ENCODE assay signal across 9 cellular contexts in the genomic region with DNA sequence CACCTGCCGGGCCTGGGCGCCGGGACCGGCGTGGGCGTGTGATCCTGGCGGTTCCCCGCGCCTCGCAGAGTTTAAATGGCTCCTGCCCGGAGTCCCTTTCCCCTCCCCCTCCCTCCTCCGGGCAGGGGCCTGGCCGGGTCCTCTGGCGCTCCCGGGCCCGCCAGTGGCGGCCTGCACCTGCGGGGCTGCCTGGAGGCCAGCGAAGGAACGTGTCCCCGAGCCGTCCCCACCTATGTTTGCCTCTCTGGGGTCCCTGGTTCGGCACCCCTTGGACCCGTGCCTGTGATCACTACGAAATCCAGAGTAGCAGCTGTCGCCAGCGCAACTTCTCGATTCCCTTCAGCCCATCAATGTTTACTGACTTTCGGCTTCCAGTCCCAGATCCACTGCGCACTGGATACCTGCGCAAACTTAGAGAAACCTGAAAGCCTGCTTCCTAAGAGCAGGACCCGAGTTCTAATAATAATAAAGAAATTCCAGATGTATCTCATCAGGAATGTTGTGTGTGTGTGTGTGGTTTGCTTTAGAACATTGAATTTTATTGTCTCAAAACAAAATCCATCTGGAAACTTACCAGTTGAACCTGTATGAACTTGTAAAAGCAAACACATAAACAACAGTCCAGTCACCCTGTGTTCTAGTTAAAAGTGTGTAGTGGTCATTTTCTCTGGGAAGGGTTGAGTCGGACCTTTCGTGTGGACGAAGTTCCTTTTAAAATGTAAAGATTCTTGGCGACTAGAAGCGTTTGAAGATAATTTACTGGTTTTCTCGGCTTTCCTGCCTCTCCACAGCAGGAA. TPM values are rescaled to one million over a fixed set of nuclear protein-coding genes. Genes with fewer than 3 reads are reported as not detected.
DNase-seq lines count a peak whose midpoint lies in the region; ATAC-seq, FAIRE-seq and TF ChIP-seq lines count a peak whose summit lies in the region.
"Had no signal": no experiment of that assay in that cellular context is flagged by ENCODE, and none has a peak within 500 bp of the region (broad histone marks: within the 10 kb centered on the region; RNA-seq: fewer than 3 reads in every experiment).

No MANE protein-coding gene starts in this region.

- no peak overlapping the region for H3K27ac ChIP-seq in smooth muscle cell (ENCODE audit: low read depth)

- no peak overlapping the region for H3K9ac ChIP-seq in smooth muscle cell (ENCODE audit: low read depth)

- H3K9me3 ChIP-seq in smooth muscle cell (replicated peaks; ENCODE audit: low read depth) = no peaks in the 10 kb centered on the region

- WGBS in smooth muscle cell (ENCODE audit: low lambda C conversion rate) = 36% methylated on average over 28 of the region's 38 CpGs

- no peaks in the 10 kb centered on the region for H3K9me3 Mint-ChIP-seq in activated naive CD8-positive, alpha-beta T cell treated with anti-CD3 and anti-CD28 coated beads for 36 hours

- H3K36me3 Mint-ChIP-seq in activated naive CD8-positive, alpha-beta T cell treated with anti-CD3 and anti-CD28 coated beads for 36 hours = no peaks in the 10 kb centered on the region

- H3K27ac Mint-ChIP-seq in activated naive CD8-positive, alpha-beta T cell treated with anti-CD3 and anti-CD28 coated beads for 36 hours = no peak overlapping the region

- TF ChIP-seq CTCF in smooth muscle cell (IDR thresholded peaks at IDR 0.05; ENCODE audit: borderline replicate concordance, insufficient read depth, poor library complexity, severe bottlenecking) = no peak

- H3K79me2 ChIP-seq in smooth muscle cell (ENCODE audit: low read depth) = no peaks in the 10 kb centered on the region

- no peak for FAIRE-seq in frontal cortex (lab: Jason Lieb, UNC)

- H3K4me3 Mint-ChIP-seq in activated naive CD8-positive, alpha-beta T cell treated with anti-CD3 and anti-CD28 coated beads for 36 hours = peak overlapping the region; percentile 34

- peaks cover 37% of the 10 kb centered on the region for H3K27me3 Mint-ChIP-seq in activated naive CD8-positive, alpha-beta T cell treated with anti-CD3 and anti-CD28 coated beads for 36 hours

- H3K4me2 ChIP-seq in smooth muscle cell = peak overlapping the region; percentile 93

- no peak overlapping the region for H2AFZ ChIP-seq in smooth muscle cell (ENCODE audit: low read depth)

- H3K4me1 ChIP-seq in smooth muscle cell (ENCODE audit: low read depth) = peaks cover 14% of the 10 kb centered on the region

- H3K4me1 Mint-ChIP-seq in activated naive CD8-positive, alpha-beta T cell treated with anti-CD3 and anti-CD28 coated beads for 36 hours = no peaks in the 10 kb centered on the region

- H3F3A ChIP-seq in smooth muscle cell (ENCODE audit: low read depth) = no peaks in the 10 kb centered on the region

- DNase-seq in NCI-H1105 treated with DMSO at 0.1 percent for 48 hours (lab: John Stamatoyannopoulos, UW) (peak; percentile 5), NCI-H1105 (lab: John Stamatoyannopoulos, UW) (no peak), iPS-NIHi11 (ENCODE audit: low spot score) (peak; percentile 45), smooth muscle cell (lab: John Stamatoyannopoulos, UW; ENCODE audit: unreplicated experiment) (no peak), frontal cortex (ENCODE audit: low spot score in 2 of 2) (no peak), AML-193 (lab: John Stamatoyannopoulos, UW) (no peak)
- no peak for DNase-seq in activated naive CD8-positive, alpha-beta T cell treated with anti-CD3 and anti-CD28 coated beads for 36 hours
- DNase-seq: activated CD4-positive, CD25-positive, alpha-beta regulatory T cell treated with anti-CD3 and anti-CD28 coated beads, Interleukin-2, amount 50 U/mL, for 72 hours had no signal

- ATAC-seq in GM21526 (IDR thresholded peaks at IDR 0.05; ENCODE audit: low FRiP score, unreplicated experiment) = no peak

- H3K27me3 ChIP-seq in smooth muscle cell (ENCODE audit: low read depth) = no peaks in the 10 kb centered on the region

- no peaks in the 10 kb centered on the region for H4K20me1 ChIP-seq in smooth muscle cell (ENCODE audit: low read depth)

- H3K4me3 ChIP-seq in smooth muscle cell = peak overlapping the region; percentile 59

- H3K36me3 ChIP-seq in smooth muscle cell (ENCODE audit: low read depth) = no peaks in the 10 kb centered on the region

RNA-seq across cellular contexts. Expression of a gene that starts 0.8 kb away (rescaled TPM):
- total RNA-seq in activated naive CD8-positive, alpha-beta T cell treated with anti-CD3 and anti-CD28 coated beads for 36 hours = not detected
- total RNA-seq in smooth muscle cell = 6.7 and 8.9 TPM in 2 replicates
- polyA plus RNA-seq in smooth muscle cell = 4.4 and 5.5 TPM in 2 replicates
- 19.2 TPM for total RNA-seq in frontal cortex

RNA-seq across cellular contexts. Expression of a gene that starts 21.4 kb away (rescaled TPM):
- not detected for total RNA-seq in activated naive CD8-positive, alpha-beta T cell treated with anti-CD3 and anti-CD28 coated beads for 36 hours
- total RNA-seq in smooth muscle cell (0.72 and 2.4 TPM in 2 replicates), frontal cortex (0.82 TPM)
- 1.4 and 5.6 TPM in 2 replicates for polyA plus RNA-seq in smooth muscle cell

Comparison
In these comparisons a context has a peak if more than half of its experiments do, and no peak if none do; other contexts are left out.
1. DNase-seq: peak in NCI-H1105 treated with DMSO at 0.1 percent for 48 hours (single experiment) and iPS-NIHi11 (single experiment); none in NCI-H1105 (single experiment), activated naive CD8-positive, alpha-beta T cell treated with anti-CD3 and anti-CD28 coated beads for 36 hours (single experiment), smooth muscle cell (single experiment), frontal cortex (0 of 2) and AML-193 (0 of 2).